Comparison of ENCODE assay signal across 9 cellular contexts in genomic region chr2:98806266-98806697, GRCh38.
DNase-seq lines count a peak whose midpoint lies in the region; ATAC-seq and TF ChIP-seq lines count a peak whose summit lies in the region.
"Had no signal": no experiment of that assay in that cellular context is flagged by ENCODE, and none has a peak within 500 bp of the region (broad histone marks: within the 10 kb centered on the region; RNA-seq: fewer than 3 reads in every experiment).

No MANE protein-coding gene starts in this region.

- 18 to 21% (median 20%) methylated on average over 7 of the region's 7 CpGs for WGBS in psoas muscle, 3 donors

- H3K27me3 ChIP-seq in HL-60 (ENCODE audit: insufficient read depth, poor library complexity, severe bottlenecking) (no peaks in the 10 kb centered on the region), psoas muscle (ENCODE audit: insufficient read depth in 3 of 3, low read length in 2 of 3) (no peaks in the 10 kb centered on the region)
- H3K27me3 ChIP-seq: ovary had no signal

- TF ChIP-seq CTCF in HL-60 (IDR thresholded peaks at IDR 0.05; ENCODE audit: insufficient read depth, low read length) (no peak), psoas muscle (IDR thresholded peaks at IDR 0.05) (no peak), GM13976 (IDR thresholded peaks at IDR 0.05; ENCODE audit: borderline replicate concordance, control extremely low read depth, extremely low read depth, insufficient read depth, missing control alignments) (no peak)

- no peak for DNase-seq in HL-60 (ENCODE audit: low read depth in 1 of 2, low spot score in 1 of 2)
- DNase-seq in glomerular visceral epithelial cell (ENCODE audit: extremely low spot score): peak; percentile 63
- DNase-seq in psoas muscle: peak; percentile 29 to 65
- DNase-seq in KBM-7: no peak
- DNase-seq in GM13976 (ENCODE audit: low spot score): no peak
- no peak for DNase-seq in UCSD-AML1 (lab: John Stamatoyannopoulos, UW; ENCODE audit: unreplicated experiment)
- no peak for DNase-seq in central memory CD4-positive, alpha-beta T cell
- DNase-seq: ovary had no signal

- peaks cover 7% of the 10 kb centered on the region for H3K4me1 ChIP-seq in psoas muscle

- no peaks in the 10 kb centered on the region for H3K9me3 ChIP-seq in psoas muscle
- H3K9me3 ChIP-seq: ovary had no signal

- in situ Hi-C loops in KBM-7 (cut with MboI; ENCODE audit: low pct_unique_long_range_greater_than_20kb, low sequenced_read_pairs): no loop called here
- in situ Hi-C loops in GM13976 (cut with MboI; ENCODE audit: low sequenced_read_pairs, unreplicated experiment): no loop called here

- ATAC-seq in SK-N-SH treated with all-trans-retinoic acid at 6 μM for 48 hours (peak; percentile 82), psoas muscle (peak; percentile 47 to 73 (median 57))

- H3K4me3 ChIP-seq in HL-60 (replicated peaks; ENCODE audit: insufficient read depth, low read length): no peak overlapping the region
- H3K4me3 ChIP-seq in psoas muscle: no peak overlapping the region
- H3K4me3 ChIP-seq: ovary had no signal

- intact Hi-C loops in psoas muscle (cut with DNase I): no loop called here

- H3K36me3 ChIP-seq in psoas muscle (ENCODE audit: insufficient read depth in 1 of 2, low read depth in 1 of 2): no peaks in the 10 kb centered on the region
- H3K36me3 ChIP-seq: ovary had no signal

- H3K27ac ChIP-seq in HL-60 (replicated peaks) (peak overlapping the region; percentile 98), psoas muscle (no peak overlapping the region)
- H3K27ac ChIP-seq: ovary had no signal

TF ChIP-seq in SK-N-SH treated with all-trans-retinoic acid at 6 μM for 48 hours, 23 proteins besides CTCF, POLR2A, EP300 and RAD21:
- no peak for TF ChIP-seq PATZ1 (CRISPR knock-in tag; IDR thresholded peaks at IDR 0.05; ENCODE audit: borderline replicate concordance)
- TF ChIP-seq TSHZ2 (CRISPR knock-in tag; IDR thresholded peaks at IDR 0.05): peak; percentile 92; the same call in 1 of the 2 replicates
- TF ChIP-seq ZFP30 (CRISPR knock-in tag; IDR thresholded peaks at IDR 0.05): no peak
- TF ChIP-seq TCF4 (CRISPR knock-in tag; IDR thresholded peaks at IDR 0.05; ENCODE audit: borderline replicate concordance): peak; percentile 20; the same call in 1 of the 2 replicates
- no peak for TF ChIP-seq SNAI2 (CRISPR knock-in tag; IDR thresholded peaks at IDR 0.05)
TF ChIP-seq in SK-N-SH treated with all-trans-retinoic acid at 6 μM for 48 hours: peak in this region for 2.

Comparison
In these comparisons a context has a peak if more than half of its experiments do, and no peak if none do; other contexts are left out.
1. DNase-seq: peak in glomerular visceral epithelial cell (single experiment) and psoas muscle (2 of 2); none in HL-60 (0 of 2), KBM-7 (single experiment), GM13976 (single experiment), UCSD-AML1 (single experiment) and central memory CD4-positive, alpha-beta T cell (single experiment).